Comparison of ENCODE assay signal across 8 cellular contexts in the genomic region with DNA sequence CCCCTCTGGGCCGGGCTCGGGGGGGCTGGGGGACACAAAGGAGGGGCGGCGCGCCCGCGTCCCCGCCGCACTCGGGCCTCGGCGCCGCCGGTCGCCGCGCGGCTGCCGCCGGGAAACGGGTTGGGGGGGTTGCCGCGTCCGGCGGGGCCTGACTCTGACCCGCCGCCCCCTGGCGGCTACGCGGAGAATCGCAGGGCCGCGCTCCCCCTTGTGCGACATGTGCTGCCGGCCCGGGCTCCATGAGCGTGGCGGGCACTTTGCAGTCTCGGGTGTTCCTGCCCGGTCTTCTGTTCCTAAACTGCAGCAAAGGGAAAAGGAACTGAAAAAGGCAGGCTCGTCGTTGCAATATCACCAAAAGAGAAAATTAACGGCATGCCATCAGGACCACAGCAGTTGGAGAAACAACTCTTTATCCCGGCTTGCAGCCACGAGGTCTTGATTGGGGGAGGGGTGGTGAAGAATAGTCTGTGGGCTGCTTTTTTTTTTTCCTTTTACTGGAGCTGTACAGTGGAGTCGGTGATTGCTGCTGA. TPM values are rescaled to one million over a fixed set of nuclear protein-coding genes. Genes with fewer than 3 reads are reported as not detected.
DNase-seq lines count a peak whose midpoint lies in the region; ATAC-seq and TF ChIP-seq lines count a peak whose summit lies in the region.

No MANE protein-coding gene starts in this region.

- TF ChIP-seq CTCF in OCI-LY3 (IDR thresholded peaks at IDR 0.05; ENCODE audit: low read depth, low read length) (peak; percentile 75), epithelial cell of proximal tubule (conservative IDR thresholded peaks at IDR 0.05; ENCODE audit: low read depth, low read length) (peak; percentile 78)

- H3K4me2 ChIP-seq in OCI-LY3 (ENCODE audit: low read length) = peak overlapping the region; percentile 75

- peaks cover 17% of the 10 kb centered on the region for H3K4me1 ChIP-seq in HUES6 (ENCODE audit: control insufficient read depth, insufficient read depth, low read length)
- peaks cover 58% of the 10 kb centered on the region for H3K4me1 ChIP-seq in OCI-LY3 (ENCODE audit: low read length)
- H3K4me1 ChIP-seq in mucosa of stomach (ENCODE audit: control insufficient read depth, insufficient read depth, low read length) = no peaks in the 10 kb centered on the region

- H3K36me3 ChIP-seq in HUES6 (ENCODE audit: control insufficient read depth, insufficient read depth, low read length) (peaks cover 50% of the 10 kb centered on the region), OCI-LY3 (replicated peaks; ENCODE audit: low read depth, low read length) (peaks cover 47% of the 10 kb centered on the region), mucosa of stomach (ENCODE audit: control insufficient read depth, insufficient read depth, low read length) (no peaks in the 10 kb centered on the region)

- H3K4me3 ChIP-seq in HUES6 (ENCODE audit: low read depth, low read length) (peak overlapping the region; percentile 96), OCI-LY3 (ENCODE audit: low read length) (peak overlapping the region; percentile 89), epithelial cell of proximal tubule (ENCODE audit: low read depth, low read length) (peak overlapping the region; percentile 70), mucosa of stomach (ENCODE audit: low read length) (peak overlapping the region; percentile 66)

- H3K9me3 ChIP-seq in HUES6 (ENCODE audit: control insufficient read depth, insufficient read depth, low read depth, low read length) = no peaks in the 10 kb centered on the region
- H3K9me3 ChIP-seq in OCI-LY3 (ENCODE audit: insufficient read depth, low read length) = no peaks in the 10 kb centered on the region
- H3K9me3 ChIP-seq in mucosa of stomach (ENCODE audit: control insufficient read depth, low read length) = no peaks in the 10 kb centered on the region

- H3K79me2 ChIP-seq in OCI-LY3 (ENCODE audit: low read length) = peaks cover 87% of the 10 kb centered on the region

- peak overlapping the region; percentile 88 for H3K27ac ChIP-seq in HUES6 (ENCODE audit: low read depth, low read length)
- H3K27ac ChIP-seq in OCI-LY3 (ENCODE audit: low read length) = peak overlapping the region; percentile 82

- peak; percentile 57 for ATAC-seq in GM21515 (IDR thresholded peaks at IDR 0.05; ENCODE audit: unreplicated experiment)

- peaks cover 49% of the 10 kb centered on the region for H4K20me1 ChIP-seq in OCI-LY3 (ENCODE audit: insufficient read depth, low read length)

- H3K9ac ChIP-seq in HUES6 (ENCODE audit: low read length) (peak overlapping the region; percentile 98), OCI-LY3 (ENCODE audit: low read length) (peak overlapping the region; percentile 75), mucosa of stomach (ENCODE audit: low read length) (peak overlapping the region; percentile 87)

- H3K27me3 ChIP-seq in HUES6 (ENCODE audit: control insufficient read depth, insufficient read depth, low read length) (peaks cover 6% of the 10 kb centered on the region; the same call in 1 of the 2 replicates), OCI-LY3 (ENCODE audit: low read depth, low read length) (no peaks in the 10 kb centered on the region), mucosa of stomach (ENCODE audit: control insufficient read depth, insufficient read depth, low read length) (no peaks in the 10 kb centered on the region)

- DNase-seq in D341Med (ENCODE audit: low spot score) (peak; percentile 93), activated T-cell treated with anti-CD3 and anti-CD28 coated beads for 48 hours (ENCODE audit: low read depth) (peak; percentile 89), epithelial cell of proximal tubule (ENCODE audit: low read depth) (no peak)
- DNase-seq in stimulated activated CD8-positive, alpha-beta memory T cell treated with anti-CD3 and anti-CD28 coated beads, Interleukin-4, amount 100 ng/mL, for 4 hours (ENCODE audit: low read depth in 2 of 2, low spot score in 1 of 2) = peak; percentile 83 to 85

- no peak overlapping the region for H2AFZ ChIP-seq in OCI-LY3 (ENCODE audit: low read depth, low read length)

RNA-seq across cellular contexts. Expression of gene MIR17HG, which starts 1.5 kb away (rescaled TPM):
- 3.7 and 5.1 TPM in 2 replicates for total RNA-seq in epithelial cell of proximal tubule

RNA-seq across cellular contexts. Expression of gene GPC5, which starts 49.5 kb away (rescaled TPM):
- 0.07 TPM in 1 of 2 replicates, not detected in the other for total RNA-seq in epithelial cell of proximal tubule
